13 cellular contexts compared by ENCODE assay signal in the genomic region with DNA sequence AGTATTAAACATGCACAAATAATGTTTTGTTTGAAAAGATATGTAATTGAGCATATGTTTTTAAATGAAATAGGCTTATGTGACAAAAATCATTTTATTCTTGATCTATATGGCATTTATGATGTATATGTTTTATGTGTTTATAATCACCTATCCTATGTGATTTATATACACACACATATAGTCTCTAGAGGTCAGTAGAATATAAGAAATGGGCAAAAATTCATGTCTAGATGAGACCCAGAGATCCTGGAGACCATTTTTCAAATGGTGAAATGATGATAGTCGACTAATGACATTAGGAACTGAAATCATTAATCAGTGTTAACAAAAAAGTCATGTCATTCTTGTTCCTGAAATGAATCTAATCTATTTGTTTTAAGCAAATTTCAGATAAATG.
DNase-seq lines count a peak whose midpoint lies in the region; ATAC-seq and TF ChIP-seq lines count a peak whose summit lies in the region.
"Had no signal": no experiment of that assay in that cellular context is flagged by ENCODE, and none has a peak within 500 bp of the region (broad histone marks: within the 10 kb centered on the region; RNA-seq: fewer than 3 reads in every experiment).

No MANE protein-coding gene starts in this region.

- H3K36me3 ChIP-seq in hepatocyte (replicated peaks; ENCODE audit: insufficient read depth, low read depth), result no peaks in the 10 kb centered on the region

- no peaks in the 10 kb centered on the region for H3K9me3 ChIP-seq in hepatocyte (ENCODE audit: low read depth)

- ATAC-seq in HG03354 (IDR thresholded peaks at IDR 0.05; ENCODE audit: poor library complexity, severe bottlenecking, unreplicated experiment), result no peak
- ATAC-seq: right cardiac atrium, T-cell had no signal

- 90% methylated on average over 1 of the region's 1 CpG for WGBS in hepatocyte (ENCODE audit: low lambda C conversion rate, missing lambda C conversion rate)

- peak; percentile 18 for TF ChIP-seq CTCF in AG09319 (IDR thresholded peaks at IDR 0.05; ENCODE audit: low read depth, low read length)
- peak; percentile 34 for TF ChIP-seq CTCF in hepatocyte (IDR thresholded peaks at IDR 0.05; ENCODE audit: poor library complexity)

- H4K20me1 ChIP-seq in hepatocyte (ENCODE audit: insufficient read depth, poor library complexity, severe bottlenecking), result no peaks in the 10 kb centered on the region

- no peak overlapping the region for H3K4me3 ChIP-seq in hepatocyte

- H3K27me3 ChIP-seq in hepatocyte, result peaks cover 3% of the 10 kb centered on the region

- no peak overlapping the region for H3K4me2 ChIP-seq in hepatocyte

- H3K79me2 ChIP-seq in hepatocyte, result no peaks in the 10 kb centered on the region

- H2AFZ ChIP-seq in hepatocyte, result no peak overlapping the region

- H3K9me2 ChIP-seq in hepatocyte (replicated peaks; ENCODE audit: insufficient read depth), result no peaks in the 10 kb centered on the region

- DNase-seq in AG09319 (ENCODE audit: extremely low read depth, low read depth) (no peak), HPDE6-E6E7 (ENCODE audit: extremely low spot score) (peak; percentile 35), SW480 (ENCODE audit: low spot score) (peak; percentile 16), hepatocyte (ENCODE audit: low spot score) (no peak), GF-D8 (lab: John Stamatoyannopoulos, UW) (no peak), CD1c-positive myeloid dendritic cell (ENCODE audit: extremely low spot score) (no peak), occipital lobe (lab: John Stamatoyannopoulos, UW) (no peak)
- DNase-seq: activated CD4-positive, alpha-beta T cell treated with anti-CD3 and anti-CD28 coated beads for 4 hours; caudate nucleus; H7; right cardiac atrium; T-cell had no signal

- H3K4me1 ChIP-seq in hepatocyte (ENCODE audit: insufficient read depth), result no peaks in the 10 kb centered on the region

- no peak overlapping the region for H3K27ac ChIP-seq in hepatocyte

Comparison
In these comparisons a context has a peak if more than half of its experiments do, and no peak if none do; other contexts are left out.
1. DNase-seq: peak in HPDE6-E6E7 (single experiment) and SW480 (single experiment); none in AG09319 (single experiment), hepatocyte (single experiment), GF-D8 (single experiment), CD1c-positive myeloid dendritic cell (single experiment) and occipital lobe (single experiment).